Comparison of ENCODE assay signal across 23 cellular contexts in genomic region chr7:133009853-133010252, GRCh38.
"Had no signal": no experiment of that assay in that cellular context is flagged by ENCODE, and none has a peak within 500 bp of the region (broad histone marks: within the 10 kb centered on the region; RNA-seq: fewer than 3 reads in every experiment).

No MANE protein-coding gene starts in this region.

- H3K36me3 ChIP-seq: cardiac muscle cell, stomach, transverse colon, uterus had no signal

- H3K27me3 ChIP-seq: cardiac muscle cell, stomach, transverse colon, uterus had no signal

- ATAC-seq: activated T-cell treated with anti-CD3 and anti-CD28 coated beads, Interleukin-2, amount 50 U/mL, for 4 hours; left ventricle myocardium superior; sciatic nerve; stimulated activated memory B cell treated with anti-CD40 and anti-IgM and Interleukin-4, amounts not matched to agents 10 μg/mL and 1 μg/mL and 100 μg/mL, for 72 hours had no signal

- H3K9me3 ChIP-seq: stomach, transverse colon, uterus had no signal

- H3K27ac ChIP-seq: cardiac muscle cell, stomach, transverse colon, uterus had no signal

- H3K4me1 ChIP-seq: stomach, transverse colon, uterus had no signal

- H3K4me3 ChIP-seq: cardiac muscle cell, stomach, transverse colon, uterus had no signal

- DNase-seq: activated CD4-positive, alpha-beta T cell treated with anti-CD3 and anti-CD28 coated beads for 4 hours; activated CD4-positive, alpha-beta T cell treated with anti-CD3 and anti-CD28 coated beads, Interleukin-2, amount 50 U/mL, for 48 hours; activated CD4-positive, CD25-positive, alpha-beta regulatory T cell; activated CD8-positive, alpha-beta memory T cell treated with anti-CD3 and anti-CD28 coated beads, Interleukin-2, amount 50 U/mL, for 48 hours; activated naive CD4-positive, alpha-beta T cell; activated naive CD8-positive, alpha-beta T cell treated with anti-CD3 and anti-CD28 coated beads for 36 hours; activated T-cell treated with anti-CD3 and anti-CD28 coated beads, Interleukin-2, amount 50 U/mL, for 4 hours; cortex of kidney; effector CD4-positive, alpha-beta T cell; erythroblast; foreskin melanocyte; hippocampal formation; left ventricle myocardium superior; nucleus accumbens; small intestine; stimulated activated CD4-positive, alpha-beta T cell treated with anti-CD3 and anti-CD28 coated beads, Interleukin-2, amount 100 ng/mL, for 24 hours; stomach; T-helper 9 cell; transverse colon; uterus had no signal
